Comparison of ENCODE assay signal across 25 cellular contexts in the genomic region with DNA sequence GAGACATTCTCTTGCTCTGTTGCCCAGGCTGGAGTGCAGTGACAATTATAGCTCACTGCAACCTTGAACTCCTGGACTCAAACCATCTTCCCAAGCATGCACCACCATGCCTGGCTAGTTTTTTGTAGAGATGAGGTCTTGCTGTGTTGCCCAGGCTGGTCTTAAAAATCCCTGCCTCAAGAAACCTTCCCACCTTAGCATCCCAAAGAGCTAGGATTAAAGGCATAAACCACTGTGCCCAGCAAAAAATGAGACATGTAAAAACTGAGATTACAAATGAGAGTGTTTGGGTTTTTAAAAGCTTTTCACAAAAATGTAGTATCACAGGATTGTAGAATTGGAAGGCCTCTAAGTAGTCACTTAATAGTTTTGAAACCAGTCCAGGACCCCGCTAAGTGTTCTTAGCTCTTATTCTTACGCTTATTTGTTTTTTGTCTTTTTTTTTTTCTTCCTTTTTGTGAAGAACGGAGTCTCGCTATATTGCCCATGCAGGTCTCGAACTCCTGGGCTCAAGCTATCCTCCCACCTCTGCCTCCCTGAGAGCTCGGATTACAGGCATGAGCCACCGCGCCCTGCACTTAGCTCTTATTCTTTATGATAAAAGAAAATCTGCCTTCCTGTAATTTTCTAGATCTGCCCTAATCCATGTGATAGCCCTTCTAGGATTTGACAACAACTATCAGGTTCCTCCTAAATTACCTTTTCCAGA. TPM values are rescaled to one million over a fixed set of nuclear protein-coding genes. Genes with fewer than 3 reads are reported as not detected.
A peak's percentile ranks its signal among the peaks of the same experiment; 100 is the strongest.
DNase-seq lines count a peak whose midpoint lies in the region; ATAC-seq and TF ChIP-seq lines count a peak whose summit lies in the region.
"Had no signal": no experiment of that assay in that cellular context is flagged by ENCODE, and none has a peak within 500 bp of the region (broad histone marks: within the 10 kb centered on the region; RNA-seq: fewer than 3 reads in every experiment).

No MANE protein-coding gene starts in this region.

- H3K36me3 ChIP-seq in breast epithelium, result no peaks in the 10 kb centered on the region
- H3K36me3 ChIP-seq: gastrocnemius medialis, HAP-1, lower lobe of right lung, WERI-Rb-1 had no signal

- intact Hi-C loops in MCF 10A (cut with micrococcal nuclease) (no loop called here), breast epithelium (cut with DNase I; ENCODE audit: low total_unique reads) (no loop called here)

- no peak for TF ChIP-seq POLR2A in breast epithelium (IDR thresholded peaks at IDR 0.05)

- H3K27me3 ChIP-seq in breast epithelium, result no peaks in the 10 kb centered on the region
- H3K27me3 ChIP-seq: gastrocnemius medialis, hepatocyte, upper lobe of right lung had no signal

- H3K4me3 Mint-ChIP-seq in MCF 10A (ENCODE audit: unreplicated experiment) (no peak overlapping the region), T-helper 17 cell (no peak overlapping the region)
- H3K4me3 Mint-ChIP-seq in effector memory CD8-positive, alpha-beta T cell, result no peak overlapping the region
- H3K4me3 Mint-ChIP-seq: activated CD4-positive, alpha-beta T cell treated with anti-CD3 and anti-CD28 coated beads, Interleukin-2, amount 10 ng/mL, durations not matched to agents 24 days and 14 days; activated T-cell treated with anti-CD3 and anti-CD28 coated beads, Interleukin-2, amount 50 U/mL, for 4 hours; natural killer cell; stimulated activated effector memory CD8-positive, alpha-beta T cell treated with anti-CD3 and anti-CD28 coated beads, Interleukin-12 subunit alpha, Interleukin-12 subunit beta, amount 100 ng/mL, for 72 hours had no signal

- H3K27ac Mint-ChIP-seq in MCF 10A (ENCODE audit: low read depth, unreplicated experiment) (peak overlapping the region; percentile 61), T-helper 17 cell (peak overlapping the region; percentile 72)
- peak overlapping the region; percentile 41 to 90 for H3K27ac Mint-ChIP-seq in effector memory CD8-positive, alpha-beta T cell
- H3K27ac Mint-ChIP-seq: activated CD4-positive, alpha-beta T cell treated with anti-CD3 and anti-CD28 coated beads, Interleukin-2, amount 10 ng/mL, durations not matched to agents 24 days and 14 days; natural killer cell; stimulated activated effector memory CD8-positive, alpha-beta T cell treated with anti-CD3 and anti-CD28 coated beads, Interleukin-12 subunit alpha, Interleukin-12 subunit beta, amount 100 ng/mL, for 72 hours had no signal

- DNase-seq in MCF 10A (ENCODE audit: unreplicated experiment) (no peak), breast epithelium (ENCODE audit: low spot score in 2 of 2) (no peak), T-helper 17 cell (no peak), islet precursor cell (no peak), ACHN (no peak), 8988T (no peak)
- no peak for DNase-seq in effector memory CD8-positive, alpha-beta T cell
- DNase-seq in stimulated activated CD4-positive, alpha-beta T cell treated with anti-CD3 and anti-CD28 coated beads, Interleukin-1b, Interleukin-23, amount 100 ng/mL, for 48 hours, result no peak
- DNase-seq: activated CD4-positive, alpha-beta T cell treated with anti-CD3 and anti-CD28 coated beads, Interleukin-2, amount 10 ng/mL, durations not matched to agents 24 days and 14 days; activated naive CD4-positive, alpha-beta T cell; activated T-cell treated with anti-CD3 and anti-CD28 coated beads, Interleukin-2, amount 50 U/mL, for 4 hours; lower lobe of right lung; natural killer cell; NCI-H1048; NCI-H2171; SIG-M5; stimulated activated CD4-positive, alpha-beta T cell treated with anti-CD3 and anti-CD28 coated beads, Interleukin-15, amount 100 ng/mL, for 24 hours; T-helper 9 cell; upper lobe of right lung; WERI-Rb-1 had no signal

- H3K4me1 ChIP-seq in breast epithelium, result no peaks in the 10 kb centered on the region
- H3K4me1 ChIP-seq: A549 had no signal

- H3K27ac ChIP-seq in breast epithelium, result no peak overlapping the region
- H3K27ac ChIP-seq: A549, hepatocyte, lower lobe of right lung, upper lobe of right lung, WERI-Rb-1 had no signal

- H3K36me3 Mint-ChIP-seq in MCF 10A (ENCODE audit: insufficient read depth, unreplicated experiment), result peaks cover 4% of the 10 kb centered on the region
- H3K36me3 Mint-ChIP-seq in T-helper 17 cell (ENCODE audit: low read depth), result peaks cover 4% of the 10 kb centered on the region
- H3K36me3 Mint-ChIP-seq in effector memory CD8-positive, alpha-beta T cell (ENCODE audit: insufficient read depth), result peaks cover 17% of the 10 kb centered on the region
- H3K36me3 Mint-ChIP-seq: natural killer cell; stimulated activated effector memory CD8-positive, alpha-beta T cell treated with anti-CD3 and anti-CD28 coated beads, Interleukin-12 subunit alpha, Interleukin-12 subunit beta, amount 100 ng/mL, for 72 hours had no signal

- H3K9me3 ChIP-seq in breast epithelium (no peaks in the 10 kb centered on the region), T-helper 17 cell (ENCODE audit: control insufficient read depth, low read length, poor library complexity, severe bottlenecking) (no peaks in the 10 kb centered on the region)
- H3K9me3 ChIP-seq: A549, gastrocnemius medialis, HAP-1, lower lobe of right lung, upper lobe of right lung had no signal

- in situ Hi-C loops in ACHN (cut with HindIII; ENCODE audit: low pct_ligation_motif_present, low pct_unique_long_range_greater_than_20kb, low sequenced_read_pairs), result no loop called here

- POLR2A ChIA-PET in MCF 10A (lab: Yijun Ruan, JAX), result interaction anchor here (0.6 to 1.6 kb wide), 6 partner anchors 17 to 1563 kb away, joined by 3 to 11 read pairs (median 4); a partner anchor contains a TSS

- H3K4me3 ChIP-seq in breast epithelium, result no peak overlapping the region
- H3K4me3 ChIP-seq: A549, gastrocnemius medialis, HAP-1, hepatocyte, lower lobe of right lung, upper lobe of right lung had no signal

- no peaks in the 10 kb centered on the region for H3K27me3 Mint-ChIP-seq in MCF 10A (ENCODE audit: insufficient read depth, unreplicated experiment)
- H3K27me3 Mint-ChIP-seq in T-helper 17 cell, result no peaks in the 10 kb centered on the region
- no peaks in the 10 kb centered on the region for H3K27me3 Mint-ChIP-seq in effector memory CD8-positive, alpha-beta T cell
- H3K27me3 Mint-ChIP-seq: activated CD4-positive, alpha-beta T cell treated with anti-CD3 and anti-CD28 coated beads, Interleukin-2, amount 10 ng/mL, durations not matched to agents 24 days and 14 days had no signal

- no peak for TF ChIP-seq CTCF in MCF 10A (IDR thresholded peaks at IDR 0.05; ENCODE audit: unreplicated experiment)
- no peak for TF ChIP-seq CTCF in breast epithelium (IDR thresholded peaks at IDR 0.05)

- ATAC-seq in T-helper 17 cell, result no peak
- ATAC-seq in effector memory CD8-positive, alpha-beta T cell (replicated peaks), result no peak
- ATAC-seq: A549; activated T-cell treated with anti-CD3 and anti-CD28 coated beads, Interleukin-2, amount 50 U/mL, for 4 hours; gastrocnemius medialis; natural killer cell had no signal

- CTCF ChIA-PET in MCF 10A (lab: Yijun Ruan, JAX), result interaction anchor here (0.6 to 1.4 kb wide), 8 partner anchors 9 to 936 kb away, joined by 3 to 7 read pairs (median 4); no protein-coding TSS in a partner anchor

- peaks cover 30% of the 10 kb centered on the region for H3K4me1 Mint-ChIP-seq in MCF 10A (ENCODE audit: insufficient read depth, unreplicated experiment)
- H3K4me1 Mint-ChIP-seq in T-helper 17 cell, result peaks cover 23% of the 10 kb centered on the region
- peaks cover 9 to 19% of the 10 kb centered on the region in 2 donors for H3K4me1 Mint-ChIP-seq in effector memory CD8-positive, alpha-beta T cell (ENCODE audit: low read depth in 2 of 2)

- no TSS peak for BruUV-seq in MCF 10A (replicated peaks; lab: Mats Ljungman, UMichigan)

- no peaks in the 10 kb centered on the region for H3K9me3 Mint-ChIP-seq in MCF 10A (ENCODE audit: unreplicated experiment)
- no peaks in the 10 kb centered on the region for H3K9me3 Mint-ChIP-seq in effector memory CD8-positive, alpha-beta T cell
- H3K9me3 Mint-ChIP-seq: activated CD4-positive, alpha-beta T cell treated with anti-CD3 and anti-CD28 coated beads, Interleukin-2, amount 10 ng/mL, durations not matched to agents 24 days and 14 days; activated T-cell treated with anti-CD3 and anti-CD28 coated beads, Interleukin-2, amount 50 U/mL, for 4 hours; natural killer cell; stimulated activated effector memory CD8-positive, alpha-beta T cell treated with anti-CD3 and anti-CD28 coated beads, Interleukin-12 subunit alpha, Interleukin-12 subunit beta, amount 100 ng/mL, for 72 hours had no signal

RNA-seq across cellular contexts. Expression of a gene that starts 31.5 kb away (rescaled TPM):
- total RNA-seq in MCF 10A (2022) (36.4 and 36.6 TPM in 2 replicates), breast epithelium (10 to 100 TPM; 12.5 to 14.5 (median 14.1) TPM), T-helper 17 cell (10 to 100 TPM; 47.0 to 50.8 TPM)

RNA-seq across cellular contexts. Expression of a gene that starts 31.6 kb away (rescaled TPM):
- total RNA-seq in MCF 10A (2022), result 6.7 and 9.5 TPM in 2 replicates
- 10 to 100 TPM in 1 of 3 donors, 1 to 10 TPM in 2; 4.5 to 10.7 (median 9.5) TPM for total RNA-seq in breast epithelium
- 10 to 100 TPM; 15.3 to 24.6 TPM for total RNA-seq in T-helper 17 cell
